Comparison of ENCODE assay signal across 14 cellular contexts in genomic region chr1:19481826-19482398, GRCh38. TPM values are rescaled to one million over a fixed set of nuclear protein-coding genes. Genes with fewer than 3 reads are reported as not detected.
DNase-seq lines count a peak whose midpoint lies in the region; ATAC-seq and TF ChIP-seq lines count a peak whose summit lies in the region.
"Had no signal": no experiment of that assay in that cellular context is flagged by ENCODE, and none has a peak within 500 bp of the region (broad histone marks: within the 10 kb centered on the region; RNA-seq: fewer than 3 reads in every experiment).

No MANE protein-coding gene starts in this region.

- ATAC-seq in activated T-cell treated with anti-CD3 and anti-CD28 coated beads, Interleukin-2, amount 50 U/mL, for 4 hours: no peak
- no peak for ATAC-seq in activated T-helper 17 cell treated with anti-CD3 and anti-CD28 coated beads, Interleukin-2, amount 50 U/mL, for 72 hours (replicated peaks)
- no peak for ATAC-seq in HG02763 (IDR thresholded peaks at IDR 0.05; ENCODE audit: unreplicated experiment)

- intact Hi-C loops in head of caudate nucleus (cut with DNase I): loop anchor here (10.0 kb wide), 2 partner anchors 87 to 113 kb away; a partner anchor contains a TSS

- H3K4me3 ChIP-seq in iPS-15b (ENCODE audit: low read depth, low read length) (peak overlapping the region; percentile 24), smooth muscle cell (no peak overlapping the region)
- H3K4me3 ChIP-seq: PC-9 had no signal

- H3K4me3 Mint-ChIP-seq in activated T-cell treated with anti-CD3 and anti-CD28 coated beads, Interleukin-2, amount 50 U/mL, for 4 hours: peak overlapping the region; percentile 93
- peak overlapping the region; percentile 97 for H3K4me3 Mint-ChIP-seq in activated T-helper 17 cell treated with anti-CD3 and anti-CD28 coated beads, Interleukin-2, amount 50 U/mL, for 72 hours

- 67% methylated on average over 4 of the region's 4 CpGs for WGBS in smooth muscle cell (ENCODE audit: low lambda C conversion rate)

- H3K9me3 Mint-ChIP-seq in activated T-cell treated with anti-CD3 and anti-CD28 coated beads, Interleukin-2, amount 50 U/mL, for 4 hours: no peaks in the 10 kb centered on the region
- H3K9me3 Mint-ChIP-seq in activated T-helper 17 cell treated with anti-CD3 and anti-CD28 coated beads, Interleukin-2, amount 50 U/mL, for 72 hours: no peaks in the 10 kb centered on the region

- H4K20me1 ChIP-seq in smooth muscle cell (ENCODE audit: low read depth): peaks cover 80% of the 10 kb centered on the region

- no peak overlapping the region for H2AFZ ChIP-seq in smooth muscle cell (ENCODE audit: low read depth)
- H2AFZ ChIP-seq: PC-9 had no signal

- H3K9ac ChIP-seq in iPS-15b (ENCODE audit: low read depth, low read length) (no peak overlapping the region), smooth muscle cell (ENCODE audit: low read depth) (no peak overlapping the region)

- H3K4me1 Mint-ChIP-seq in activated T-cell treated with anti-CD3 and anti-CD28 coated beads, Interleukin-2, amount 50 U/mL, for 4 hours (ENCODE audit: low read depth): peaks cover 78% of the 10 kb centered on the region
- peaks cover 66% of the 10 kb centered on the region for H3K4me1 Mint-ChIP-seq in activated T-helper 17 cell treated with anti-CD3 and anti-CD28 coated beads, Interleukin-2, amount 50 U/mL, for 72 hours

- no peak overlapping the region for H3K27ac ChIP-seq in smooth muscle cell (ENCODE audit: low read depth)
- H3K27ac ChIP-seq: PC-9, VCaP had no signal

- peaks cover 7% of the 10 kb centered on the region for H3K36me3 ChIP-seq in iPS-15b (ENCODE audit: control insufficient read depth, insufficient read depth, low read length)
- no peaks in the 10 kb centered on the region for H3K36me3 ChIP-seq in smooth muscle cell (ENCODE audit: low read depth)

- H3K79me2 ChIP-seq in smooth muscle cell (ENCODE audit: low read depth): peaks cover 84% of the 10 kb centered on the region

- peaks cover 35% of the 10 kb centered on the region for H3K4me1 ChIP-seq in iPS-15b (ENCODE audit: control insufficient read depth, insufficient read depth, low read length)
- H3K4me1 ChIP-seq in smooth muscle cell (ENCODE audit: low read depth): peaks cover 10% of the 10 kb centered on the region

- H3K36me3 Mint-ChIP-seq in activated T-cell treated with anti-CD3 and anti-CD28 coated beads, Interleukin-2, amount 50 U/mL, for 4 hours (ENCODE audit: insufficient read depth): peaks cover 7% of the 10 kb centered on the region
- H3K36me3 Mint-ChIP-seq in activated T-helper 17 cell treated with anti-CD3 and anti-CD28 coated beads, Interleukin-2, amount 50 U/mL, for 72 hours (ENCODE audit: low read depth): peaks cover 65% of the 10 kb centered on the region

- DNase-seq in activated T-cell treated with anti-CD3 and anti-CD28 coated beads, Interleukin-2, amount 50 U/mL, for 4 hours: no peak
- no peak for DNase-seq in activated T-cell treated with anti-CD3 and anti-CD28 coated beads, Interleukin-2, amount 50 U/mL, for 48 hours
- DNase-seq in smooth muscle cell (lab: John Stamatoyannopoulos, UW; ENCODE audit: unreplicated experiment) (no peak), kidney glomerular epithelial cell (lab: John Stamatoyannopoulos, UW) (no peak), head of caudate nucleus (no peak)
- DNase-seq: anterior cingulate cortex; NCI-H187; PC-9; small intestine; stimulated activated CD8-positive, alpha-beta memory T cell treated with anti-CD3 and anti-CD28 coated beads, Interleukin-4, amount 100 ng/mL, for 48 hours had no signal

- no peaks in the 10 kb centered on the region for H3K27me3 ChIP-seq in iPS-15b (ENCODE audit: control insufficient read depth, insufficient read depth, low read length)
- H3K27me3 ChIP-seq in smooth muscle cell (ENCODE audit: low read depth): no peaks in the 10 kb centered on the region

- no peak for TF ChIP-seq CTCF in smooth muscle cell (IDR thresholded peaks at IDR 0.05; ENCODE audit: borderline replicate concordance, insufficient read depth, poor library complexity, severe bottlenecking)

- no peaks in the 10 kb centered on the region for H3K27me3 Mint-ChIP-seq in activated T-cell treated with anti-CD3 and anti-CD28 coated beads, Interleukin-2, amount 50 U/mL, for 4 hours (ENCODE audit: low read depth)
- no peaks in the 10 kb centered on the region for H3K27me3 Mint-ChIP-seq in activated T-helper 17 cell treated with anti-CD3 and anti-CD28 coated beads, Interleukin-2, amount 50 U/mL, for 72 hours

- H3F3A ChIP-seq in smooth muscle cell (ENCODE audit: low read depth): peaks cover 4% of the 10 kb centered on the region

- peak overlapping the region; percentile 97 for H3K27ac Mint-ChIP-seq in activated T-helper 17 cell treated with anti-CD3 and anti-CD28 coated beads, Interleukin-2, amount 50 U/mL, for 72 hours

- no peaks in the 10 kb centered on the region for H3K9me3 ChIP-seq in iPS-15b (ENCODE audit: control insufficient read depth, insufficient read depth, low read length)
- no peaks in the 10 kb centered on the region for H3K9me3 ChIP-seq in smooth muscle cell (replicated peaks; ENCODE audit: low read depth)

- H3K4me2 ChIP-seq in smooth muscle cell: peak overlapping the region; percentile 94

RNA-seq across cellular contexts. Expression of gene CAPZB, which starts 3.4 kb away (rescaled TPM):
- 100 to 1,000 TPM; 262 to 285 (median 264) TPM for total RNA-seq in activated T-cell treated with anti-CD3 and anti-CD28 coated beads, Interleukin-2, amount 50 U/mL, for 4 hours
- 100 to 1,000 TPM; 291 to 399 TPM for total RNA-seq in activated T-helper 17 cell treated with anti-CD3 and anti-CD28 coated beads, Interleukin-2, amount 50 U/mL, for 72 hours
- total RNA-seq in smooth muscle cell: 205 and 209 TPM in 2 replicates
- 405 TPM in 2 replicates for polyA plus RNA-seq in smooth muscle cell
